In genomic region chr2:120622886-120623753, GRCh38 we compare ENCODE assay signal across 11 cellular contexts.
"Had no signal": no experiment of that assay in that cellular context is flagged by ENCODE, and none has a peak within 500 bp of the region (broad histone marks: within the 10 kb centered on the region; RNA-seq: fewer than 3 reads in every experiment).

No MANE protein-coding gene starts in this region.

- ATAC-seq: activated naive CD4-positive, alpha-beta T cell treated with anti-CD3 and anti-CD28 coated beads, Interleukin-2, amount 50 U/mL, for 72 hours; left lobe of liver; T-helper 17 cell had no signal

- H3K27ac ChIP-seq: brain microvascular endothelial cell had no signal

- H3K27me3 Mint-ChIP-seq: stimulated activated naive CD8-positive, alpha-beta T cell treated with anti-CD3 and anti-CD28 coated beads, Interleukin-15, Interleukin-2, amounts not matched to agents 100 ng/mL and 50 ng/mL, for 24 hours had no signal

- H3K36me3 Mint-ChIP-seq: activated naive CD4-positive, alpha-beta T cell treated with anti-CD3 and anti-CD28 coated beads, Interleukin-2, amount 50 U/mL, for 72 hours had no signal

- DNase-seq: activated CD4-positive, alpha-beta T cell treated with anti-CD3 and anti-CD28 coated beads, Interleukin-2, amount 50 U/mL, for 1 hour; activated CD4-positive, CD25-positive, alpha-beta regulatory T cell; brain microvascular endothelial cell; mesenchymal stem cell; stimulated activated CD4-positive, alpha-beta T cell treated with anti-CD3 and anti-CD28 coated beads, Interleukin-4, amount 100 ng/mL, for 1 hour; stimulated activated CD8-positive, alpha-beta memory T cell treated with anti-CD3 and anti-CD28 coated beads, Interleukin-4, amount 100 ng/mL, for 48 hours; T-helper 17 cell had no signal

- H3K27ac Mint-ChIP-seq: activated naive CD4-positive, alpha-beta T cell treated with anti-CD3 and anti-CD28 coated beads, Interleukin-2, amount 50 U/mL, for 72 hours; activated T-helper 2 cell treated with anti-CD3 and anti-CD28 coated beads, Interferon-gamma antibody, Interleukin-2, Interleukin-4, amounts not matched to agents 10 μg/mL and 5 μg/mL and 100 μg/mL, durations not matched to agents 14 hours and 24 hours and 36 hours; stimulated activated naive CD8-positive, alpha-beta T cell treated with anti-CD3 and anti-CD28 coated beads, Interleukin-15, Interleukin-2, amounts not matched to agents 100 ng/mL and 50 ng/mL, for 24 hours; T-helper 17 cell had no signal

- H3K9me3 Mint-ChIP-seq: activated T-helper 2 cell treated with anti-CD3 and anti-CD28 coated beads, Interferon-gamma antibody, Interleukin-2, Interleukin-4, amounts not matched to agents 10 μg/mL and 5 μg/mL and 100 μg/mL, durations not matched to agents 14 hours and 24 hours and 36 hours had no signal

- H3K27me3 ChIP-seq: brain microvascular endothelial cell had no signal

- H3K36me3 ChIP-seq: brain microvascular endothelial cell had no signal

- H3K4me1 Mint-ChIP-seq: T-helper 17 cell had no signal

- H3K4me3 Mint-ChIP-seq: stimulated activated naive CD8-positive, alpha-beta T cell treated with anti-CD3 and anti-CD28 coated beads, Interleukin-15, Interleukin-2, amounts not matched to agents 100 ng/mL and 50 ng/mL, for 24 hours; T-helper 17 cell had no signal
